ENCODE assay signal across 8 cellular contexts in genomic region chr11:61816736-61817455, GRCh38. TPM values are rescaled to one million over a fixed set of nuclear protein-coding genes. Genes with fewer than 3 reads are reported as not detected.
DNase-seq lines count a peak whose midpoint lies in the region; ATAC-seq and TF ChIP-seq lines count a peak whose summit lies in the region.

Gene FADS1, minus strand, starts transcription at chr11:61817003. Its CDS starts 74 bp downstream, at chr11:61816929.

- peaks cover 42% of the 10 kb centered on the region for H3K79me2 ChIP-seq in OCI-LY3 (ENCODE audit: low read length)

- H3K4me2 ChIP-seq in OCI-LY3 (ENCODE audit: low read length): peak within 1 kb of the TSS; percentile 81

- H3K27ac ChIP-seq in OCI-LY3 (ENCODE audit: low read length): peak within 1 kb of the TSS; percentile 83

- TF ChIP-seq CTCF in GM20000 (IDR thresholded peaks at IDR 0.05; ENCODE audit: extremely low read depth, missing control alignments) (peak; percentile 64), OCI-LY3 (IDR thresholded peaks at IDR 0.05; ENCODE audit: low read depth, low read length) (peak; percentile 72), epithelial cell of proximal tubule (conservative IDR thresholded peaks at IDR 0.05; ENCODE audit: low read depth, low read length) (peak; percentile 63), mucosa of descending colon (IDR thresholded peaks at IDR 0.05) (peak; percentile 22)

- H3K9ac ChIP-seq in OCI-LY3 (ENCODE audit: low read length): peak within 1 kb of the TSS; percentile 89

- H3K4me1 ChIP-seq in OCI-LY3 (ENCODE audit: low read length) (peaks cover 17% of the 10 kb centered on the region), mucosa of descending colon (ENCODE audit: low read depth) (peaks cover 17% of the 10 kb centered on the region)

- intact Hi-C loops in mucosa of descending colon (cut with DNase I, micrococcal nuclease): no loop called here

- 0 out of 2 replicates have a peak within 1 kb of the TSS, but pooled peaks have one; percentile 9 for H2AFZ ChIP-seq in OCI-LY3 (ENCODE audit: low read depth, low read length)

- H3K4me3 ChIP-seq in OCI-LY3 (ENCODE audit: low read length) (peak within 1 kb of the TSS; percentile 91), epithelial cell of proximal tubule (ENCODE audit: low read depth, low read length) (peak within 1 kb of the TSS; percentile 91), mucosa of descending colon (peak within 1 kb of the TSS; percentile 14)

- no peaks in the 10 kb centered on the region for H3K27me3 ChIP-seq in OCI-LY3 (ENCODE audit: low read depth, low read length)

- DNase-seq in CMK (ENCODE audit: low read depth) (peak; percentile 95), GM20000 (ENCODE audit: low spot score) (peak; percentile 89), HuH-7.5 (ENCODE audit: low spot score) (peak; percentile 99), epithelial cell of proximal tubule (ENCODE audit: low read depth) (no peak), mucosa of descending colon (peak; percentile 75 to 88 (median 82))
- DNase-seq in activated T-cell treated with anti-CD3 and anti-CD28 coated beads, Interleukin-2, amount 50 U/mL, for 1 hour: peak; percentile 75
- DNase-seq in stimulated activated CD8-positive, alpha-beta memory T cell treated with anti-CD3 and anti-CD28 coated beads, Interleukin-7, amount 100 ng/mL, for 1 hour (ENCODE audit: low read depth in 2 of 2): peak; percentile 41 to 48

- peak; percentile 45 for ATAC-seq in mucosa of descending colon

- H3K9me3 ChIP-seq in OCI-LY3 (ENCODE audit: insufficient read depth, low read length): no peaks in the 10 kb centered on the region
- no peaks in the 10 kb centered on the region for H3K9me3 ChIP-seq in mucosa of descending colon

- no peaks in the 10 kb centered on the region for H4K20me1 ChIP-seq in OCI-LY3 (ENCODE audit: insufficient read depth, low read length)

- H3K36me3 ChIP-seq in OCI-LY3 (replicated peaks; ENCODE audit: low read depth, low read length): peaks cover 26% of the 10 kb centered on the region
- H3K36me3 ChIP-seq in mucosa of descending colon (ENCODE audit: low read depth): no peaks in the 10 kb centered on the region

RNA-seq across cellular contexts. Expression of gene FADS1, which starts in this region (rescaled TPM):
- total RNA-seq in epithelial cell of proximal tubule: 64.6 and 100 TPM in 2 replicates
- 10 to 100 TPM in 1 of 3 donors, 1 to 10 TPM in 2; 2.8 to 17.3 (median 7.3) TPM for total RNA-seq in mucosa of descending colon

Comparison
In these comparisons a context has a peak if more than half of its experiments do, and no peak if none do; other contexts are left out.
1. CTCF ChIP-seq: peak in every context shown above with its lines; median percentile 72 in OCI-LY3; 64 in GM20000; 63 in epithelial cell of proximal tubule; 22 in mucosa of descending colon.
2. H3K4me3 ChIP-seq: peak in every context shown above with its lines; median percentile 91 in OCI-LY3; 91 in epithelial cell of proximal tubule; 14 in mucosa of descending colon.